Comparison of ENCODE assay signal across 26 cellular contexts in genomic region chr14:60482743-60483142, GRCh38. TPM values are rescaled to one million over a fixed set of nuclear protein-coding genes. Genes with fewer than 3 reads are reported as not detected.
DNase-seq lines count a peak whose midpoint lies in the region; ATAC-seq lines count a peak whose summit lies in the region.
"Had no signal": no experiment of that assay in that cellular context is flagged by ENCODE, and none has a peak within 500 bp of the region (broad histone marks: within the 10 kb centered on the region; RNA-seq: fewer than 3 reads in every experiment).

No MANE protein-coding gene starts in this region.

- no peak for ATAC-seq in HG03159 (IDR thresholded peaks at IDR 0.05; ENCODE audit: unreplicated experiment)
- ATAC-seq: natural killer cell, SK-N-SH treated with all-trans-retinoic acid at 6 μM for 48 hours had no signal

- peak; percentile 71 for DNase-seq in ELR (ENCODE audit: low read depth)
- DNase-seq in M059J (ENCODE audit: low read depth), result peak; percentile 21
- peak; percentile 68 for DNase-seq in SW480 (ENCODE audit: low spot score)
- peak; percentile 1 to 51 for DNase-seq in lung microvascular endothelial cell (ENCODE audit: low read depth in 2 of 2)
- no peak for DNase-seq in NCI-H187 (lab: John Stamatoyannopoulos, UW)
- DNase-seq in pons (ENCODE audit: low spot score), result no peak
- DNase-seq: activated CD4-positive, alpha-beta T cell treated with anti-CD3 and anti-CD28 coated beads, Interleukin-2, amount 10 ng/mL, durations not matched to agents 7 days and 5 days; activated CD8-positive, alpha-beta memory T cell treated with anti-CD3 and anti-CD28 coated beads, Interleukin-2, amount 50 U/mL, for 48 hours; activated gamma-delta T cell treated with Interleukin-2 at 50 U/mL for 16 hours; amygdala; Caco-2; endodermal cell; GDM1; hypothalamus; kidney; mesenchymal stem cell; natural killer cell; NCI-H1694 treated with DMSO at 0.1 percent for 48 hours; NCI-H526; stimulated activated CD8-positive, alpha-beta memory T cell treated with anti-CD3 and anti-CD28 coated beads, Interleukin-4, amount 100 ng/mL, for 48 hours; uterus had no signal

RNA-seq across cellular contexts. Expression of gene C14orf39, which starts 3.1 kb away (rescaled TPM):
- total RNA-seq in M059J (2014; rRNA removed; shearing (Covaris generic)), result not detected in 2 replicates
- not detected in 2 replicates for total RNA-seq in lung microvascular endothelial cell
- total RNA-seq: activated CD4-positive, alpha-beta T cell treated with anti-CD3 and anti-CD28 coated beads, Interleukin-2, amount 10 ng/mL, durations not matched to agents 7 days and 5 days; Caco-2; kidney; natural killer cell had no signal

RNA-seq across cellular contexts. Expression of gene SIX6, which starts 26.2 kb away (rescaled TPM):
- total RNA-seq in M059J (2014; rRNA removed; shearing (Covaris generic)), result not detected in 2 replicates
- total RNA-seq in lung microvascular endothelial cell, result not detected in 2 replicates
- total RNA-seq: activated CD4-positive, alpha-beta T cell treated with anti-CD3 and anti-CD28 coated beads, Interleukin-2, amount 10 ng/mL, durations not matched to agents 7 days and 5 days; Caco-2; cerebellum; endodermal cell; fibroblast of villous mesenchyme; kidney; natural killer cell; subcutaneous adipose tissue; uterus had no signal

Comparison
In these comparisons a context has a peak if more than half of its experiments do, and no peak if none do; other contexts are left out.
1. DNase-seq: peak in ELR (single experiment), M059J (single experiment), SW480 (single experiment) and lung microvascular endothelial cell (2 of 2); none in NCI-H187 (0 of 2) and pons (single experiment).